15 cellular contexts compared by ENCODE assay signal in genomic region chr9:82553654-82554366, GRCh38.
DNase-seq lines count a peak whose midpoint lies in the region; ATAC-seq and TF ChIP-seq lines count a peak whose summit lies in the region.
"Had no signal": no experiment of that assay in that cellular context is flagged by ENCODE, and none has a peak within 500 bp of the region (broad histone marks: within the 10 kb centered on the region; RNA-seq: fewer than 3 reads in every experiment).

No MANE protein-coding gene starts in this region.

- H3K4me1 ChIP-seq in RWPE2 (ENCODE audit: insufficient read depth, poor library complexity, severe bottlenecking) (no peaks in the 10 kb centered on the region), stomach (peaks cover 22 to 57% (median 31%) of the 10 kb centered on the region in 4 donors)

- TF ChIP-seq CTCF in RWPE2 (IDR thresholded peaks at IDR 0.05; ENCODE audit: poor library complexity, severe bottlenecking) (no peak), stomach (IDR thresholded peaks at IDR 0.05) (no peak)

- H3K9me3 ChIP-seq in RWPE2 (ENCODE audit: severe bottlenecking) (no peaks in the 10 kb centered on the region), stomach (no peaks in the 10 kb centered on the region)

- no peak for TF ChIP-seq POLR2A in stomach (IDR thresholded peaks at IDR 0.05)

- intact Hi-C loops in stomach (cut with DNase I; ENCODE audit: low total_unique reads) = no loop called here

- ATAC-seq in RWPE2 (ENCODE audit: low read depth) (peak; percentile 72; the same call in 2 of the 3 replicates), left lobe of liver (peak; percentile 24), GM19463 (IDR thresholded peaks at IDR 0.05; ENCODE audit: unreplicated experiment) (no peak), GM19328 (IDR thresholded peaks at IDR 0.05; ENCODE audit: unreplicated experiment) (no peak), HG02610 (IDR thresholded peaks at IDR 0.05; ENCODE audit: unreplicated experiment) (no peak)

- TF ChIP-seq EP300 in stomach (IDR thresholded peaks at IDR 0.05) = no peak

- H3K36me3 ChIP-seq in RWPE2 (ENCODE audit: low read depth) (no peaks in the 10 kb centered on the region), stomach (no peaks in the 10 kb centered on the region)

- WGBS in stomach, 5 donors = 78 to 85% (median 80%) methylated on average over 8 of the region's 8 CpGs

- DNase-seq in ELR (ENCODE audit: low read depth) = peak; percentile 3
- peak; percentile 6 for DNase-seq in LHCN-M2 (ENCODE audit: low read depth)
- DNase-seq in RWPE2 (ENCODE audit: low spot score) = no peak
- no peak for DNase-seq in left lobe of liver (ENCODE audit: low spot score)
- no peak for DNase-seq in stomach
- DNase-seq: activated B cell treated with CpG ODN at 0.5 μM for 24 hours; amniotic stem cell; NCI-H1048; NCI-H2107; retina; stimulated activated CD4-positive, alpha-beta T cell treated with anti-CD3 and anti-CD28 coated beads, Interleukin-15, amount 100 ng/mL, for 24 hours had no signal

- H3K4me3 ChIP-seq in RWPE2 (ENCODE audit: severe bottlenecking) = no peak overlapping the region
- no peak overlapping the region for H3K4me3 ChIP-seq in stomach
- H3K4me3 ChIP-seq: SK-N-MC had no signal

- H3K27me3 ChIP-seq in RWPE2 (ENCODE audit: insufficient read depth, poor library complexity, severe bottlenecking) = no peaks in the 10 kb centered on the region
- no peaks in the 10 kb centered on the region for H3K27me3 ChIP-seq in stomach

- H3K27ac ChIP-seq in RWPE2 (ENCODE audit: poor library complexity, severe bottlenecking) (no peak overlapping the region), stomach (peak overlapping the region in 1 of 5 donors; percentile 24)
- H3K27ac ChIP-seq: SK-N-MC had no signal

Comparison
In these comparisons a context has a peak if more than half of its experiments do, and no peak if none do; other contexts are left out.
1. DNase-seq: peak in ELR (single experiment) and LHCN-M2 (single experiment); none in RWPE2 (single experiment), left lobe of liver (single experiment) and stomach (single experiment).
2. ATAC-seq: peak in RWPE2 (single experiment) and left lobe of liver (single experiment); none in GM19463 (single experiment), GM19328 (single experiment) and HG02610 (single experiment).